Comparison of ENCODE assay signal across 8 cellular contexts in genomic region chr1:17494114-17494729, GRCh38. TPM values are rescaled to one million over a fixed set of nuclear protein-coding genes. Genes with fewer than 3 reads are reported as not detected.
DNase-seq lines count a peak whose midpoint lies in the region; ATAC-seq, FAIRE-seq and TF ChIP-seq lines count a peak whose summit lies in the region.

No MANE protein-coding gene starts in this region.

- H3K4me3 ChIP-seq in choroid plexus epithelial cell (ENCODE audit: low read depth, low read length) (no peak overlapping the region), liver (ENCODE audit: low read depth in 1 of 3, low read length in 3 of 3) (no peak overlapping the region)

- H3K36me3 Mint-ChIP-seq in activated CD4-positive, alpha-beta T cell treated with anti-CD3 and anti-CD28 coated beads for 36 hours (ENCODE audit: low read depth): no peaks in the 10 kb centered on the region

- H3K27me3 ChIP-seq in liver (ENCODE audit: control insufficient read depth in 4 of 4, insufficient read depth in 4 of 4, low read length in 3 of 4): no peaks in the 10 kb centered on the region

- intact Hi-C loops in activated CD4-positive, alpha-beta T cell treated with anti-CD3 and anti-CD28 coated beads for 36 hours (cut with DNase I, micrococcal nuclease): loop anchor here in 1 of 2 experiments (2.0 to 5.0 kb wide), 2 partner anchors 113 to 608 kb away; no protein-coding TSS in a partner anchor

- H3K9ac ChIP-seq in liver (ENCODE audit: low read depth in 1 of 2, low read length in 2 of 2): no peak overlapping the region

- peak; percentile 93 to 95 for TF ChIP-seq RAD21 in liver (IDR thresholded peaks at IDR 0.05)

- H3K27ac ChIP-seq in 22Rv1: no peak overlapping the region
- no peak overlapping the region for H3K27ac ChIP-seq in liver (ENCODE audit: low read depth in 1 of 2, low read length in 2 of 2)

- POLR2A ChIA-PET in activated CD4-positive, alpha-beta T cell treated with anti-CD3 and anti-CD28 coated beads for 36 hours (lab: Charles Lee): no interaction called here

- no peak overlapping the region for H3K27ac Mint-ChIP-seq in activated CD4-positive, alpha-beta T cell treated with anti-CD3 and anti-CD28 coated beads for 36 hours

- no peaks in the 10 kb centered on the region for H3K4me1 Mint-ChIP-seq in activated CD4-positive, alpha-beta T cell treated with anti-CD3 and anti-CD28 coated beads for 36 hours

- no peaks in the 10 kb centered on the region for H3K36me3 ChIP-seq in liver (ENCODE audit: control insufficient read depth in 4 of 4, insufficient read depth in 3 of 4, low read depth in 1 of 4, low read length in 3 of 4)

- peaks cover 4% of the 10 kb centered on the region for H3K27me3 Mint-ChIP-seq in activated CD4-positive, alpha-beta T cell treated with anti-CD3 and anti-CD28 coated beads for 36 hours

- WGBS in liver: 16% methylated on average over 5 of the region's 5 CpGs

- peak; percentile 100 for ATAC-seq in activated CD4-positive, alpha-beta T cell treated with anti-CD3 and anti-CD28 coated beads for 36 hours
- no peak for ATAC-seq in HG02798 (IDR thresholded peaks at IDR 0.05; ENCODE audit: poor library complexity, unreplicated experiment)

- H3K9me3 Mint-ChIP-seq in activated CD4-positive, alpha-beta T cell treated with anti-CD3 and anti-CD28 coated beads for 36 hours (ENCODE audit: low read depth): no peaks in the 10 kb centered on the region

- CTCF ChIA-PET in activated CD4-positive, alpha-beta T cell treated with anti-CD3 and anti-CD28 coated beads for 36 hours (lab: Charles Lee): interaction anchor here (0.7 to 1.5 kb wide), 6 partner anchors 9 to 113 kb away, joined by 3 to 9 read pairs (median 4); no protein-coding TSS in a partner anchor

- TF ChIP-seq POLR2A in GM12891 (IDR thresholded peaks at IDR 0.05; ENCODE audit: low read depth, low read length): no peak

- TF ChIP-seq CTCF in 22Rv1 (IDR thresholded peaks at IDR 0.05): peak; percentile 93
- peak; percentile 97 for TF ChIP-seq CTCF in choroid plexus epithelial cell (conservative IDR thresholded peaks at IDR 0.05; ENCODE audit: low read depth, low read length)
- peak; percentile 80 for TF ChIP-seq CTCF in liver (IDR thresholded peaks at IDR 0.05; ENCODE audit: low read depth, low read length, missing input control)

- no peaks in the 10 kb centered on the region for H3K9me3 ChIP-seq in liver (ENCODE audit: control insufficient read depth in 4 of 4, low read length in 3 of 4)

- H3K4me1 ChIP-seq in liver (ENCODE audit: control insufficient read depth in 4 of 4, insufficient read depth in 4 of 4, low read length in 3 of 4): peaks cover 0 to 13% (median 8%) of the 10 kb centered on the region in 4 donors

- peak; percentile 55 for FAIRE-seq in GM12891 (lab: Jason Lieb, UNC)

- no peak overlapping the region for H3K4me3 Mint-ChIP-seq in activated CD4-positive, alpha-beta T cell treated with anti-CD3 and anti-CD28 coated beads for 36 hours

- peak; percentile 70 for DNase-seq in GM12891 (ENCODE audit: insufficient read length, low spot score)
- DNase-seq in NCI-H2196 treated with DMSO at 0.1 percent for 48 hours (lab: John Stamatoyannopoulos, UW; ENCODE audit: unreplicated experiment): peak; percentile 57
- DNase-seq in activated CD4-positive, alpha-beta T cell treated with anti-CD3 and anti-CD28 coated beads for 36 hours: peak; percentile 84
- DNase-seq in choroid plexus epithelial cell (ENCODE audit: low read depth): peak; percentile 70
- DNase-seq in stimulated activated CD8-positive, alpha-beta memory T cell treated with anti-CD3 and anti-CD28 coated beads, Interleukin-12 subunit alpha, Interleukin-12 subunit beta, amount 100 ng/mL, for 1 hour (ENCODE audit: low read depth): peak; percentile 42

TF ChIP-seq in GM12891, 5 proteins besides CTCF, POLR2A, EP300 and RAD21:
- TF ChIP-seq POLR2AphosphoS5 (IDR thresholded peaks at IDR 0.05; ENCODE audit: low read depth, low read length) (no peak), POU2F2 (IDR thresholded peaks at IDR 0.05; ENCODE audit: low read depth, low read length) (no peak), TAF1 (IDR thresholded peaks at IDR 0.05; ENCODE audit: low read depth, low read length) (no peak)

TF ChIP-seq in liver, 16 proteins besides CTCF, POLR2A, EP300 and RAD21:
- TF ChIP-seq SP1 (IDR thresholded peaks at IDR 0.05) (no peak), EGR1 (IDR thresholded peaks at IDR 0.05; ENCODE audit: low read depth in 2 of 2) (no peak), NR2F2 (IDR thresholded peaks at IDR 0.05) (no peak), ATF3 (IDR thresholded peaks at IDR 0.05) (no peak), JUND (IDR thresholded peaks at IDR 0.05) (no peak), ZBTB33 (IDR thresholded peaks at IDR 0.05) (no peak), MAX (IDR thresholded peaks at IDR 0.05) (no peak), YY1 (IDR thresholded peaks at IDR 0.05) (no peak), GABPA (IDR thresholded peaks at IDR 0.05 in 1 of 2, conservative IDR thresholded peaks at IDR 0.05 in 1 of 2) (no peak), FOXA1 (IDR thresholded peaks at IDR 0.05) (no peak), REST (IDR thresholded peaks at IDR 0.05) (no peak), FOXA2 (IDR thresholded peaks at IDR 0.05) (no peak), TAF1 (conservative IDR thresholded peaks at IDR 0.05) (no peak)

RNA-seq across cellular contexts. Expression of gene ARHGEF10L, which starts 45.3 kb away (rescaled TPM):
- 1.1 TPM for polyA plus RNA-seq in GM12891 (2012; ENCODE audit: low read depth, missing spikeins)
- not detected for total RNA-seq in activated CD4-positive, alpha-beta T cell treated with anti-CD3 and anti-CD28 coated beads for 36 hours
- 100 to 1,000 TPM in 1 of 2 donors, 10 to 100 TPM in 1; 26.3 to 169 TPM for total RNA-seq in liver
- 10 to 100 TPM; 54.0 to 60.9 TPM for polyA plus RNA-seq in liver

RNA-seq across cellular contexts. Expression of gene RCC2, which starts 54.7 kb away (rescaled TPM):
- 44.9 TPM for polyA plus RNA-seq in GM12891 (2012; ENCODE audit: low read depth, missing spikeins)
- 100 to 1,000 TPM; 107 to 120 TPM for total RNA-seq in activated CD4-positive, alpha-beta T cell treated with anti-CD3 and anti-CD28 coated beads for 36 hours
- total RNA-seq in liver: 10 to 100 TPM in 1 of 2 donors, 1 to 10 TPM in 1; 8.6 to 36.7 TPM
- polyA plus RNA-seq in liver: 1 to 10 TPM; 2.1 to 7.6 TPM

Comparison
In these comparisons a context has a peak if more than half of its experiments do, and no peak if none do; other contexts are left out.
1. RNA of gene ARHGEF10L, which starts 45.3 kb away (total RNA-seq): 26.3 to 169 TPM in liver; not detected in activated CD4-positive, alpha-beta T cell treated with anti-CD3 and anti-CD28 coated beads for 36 hours; every median in the first group is over 10 times any median in the second.
2. Peak in every context shown above with its lines, with median percentiles within 50 percentile points of each other: CTCF ChIP-seq and DNase-seq.